In the genomic region with DNA sequence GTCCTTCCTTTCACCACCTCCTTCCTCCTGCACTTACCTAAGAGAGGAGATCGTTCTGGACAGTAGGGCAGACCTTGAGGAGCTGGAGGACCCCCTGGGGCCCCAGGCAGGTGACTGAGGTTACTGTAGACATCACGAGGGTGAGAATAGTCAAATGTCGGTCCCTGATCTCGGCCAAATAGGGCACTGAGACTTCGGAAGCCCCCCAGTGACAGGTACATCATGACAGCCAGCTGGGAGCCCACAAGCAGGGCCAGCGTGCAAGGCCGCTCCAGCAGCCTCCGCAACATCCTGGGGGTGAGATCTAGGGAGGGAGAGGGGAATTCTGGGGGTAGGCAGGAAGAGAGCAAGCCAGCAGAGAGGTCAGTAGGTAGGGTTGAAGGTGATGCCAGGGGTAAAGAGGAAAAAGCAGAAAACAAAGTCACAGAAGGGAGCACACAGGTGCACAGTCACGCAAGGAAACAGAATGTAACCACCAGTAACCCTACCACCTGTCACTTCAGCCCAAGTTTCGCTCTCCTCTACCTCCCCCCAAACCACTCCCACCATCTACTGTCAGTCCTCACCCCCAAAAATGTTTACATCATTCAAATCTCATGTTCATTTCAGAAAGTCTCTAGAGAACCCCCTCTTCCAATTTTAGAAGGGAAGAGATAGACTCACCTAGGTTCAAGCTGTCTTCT, we compare ENCODE assay signal across 8 cellular contexts. TPM values are rescaled to one million over a fixed set of nuclear protein-coding genes. Genes with fewer than 3 reads are reported as not detected.
DNase-seq lines count a peak whose midpoint lies in the region; ATAC-seq and TF ChIP-seq lines count a peak whose summit lies in the region.

No MANE protein-coding gene starts in this region.

- 86 to 90% (median 86%) methylated on average over 10 of the region's 10 CpGs for WGBS in stomach, 5 donors

- H3K9me3 Mint-ChIP-seq in T-helper 2 cell treated with Interferon-gamma antibody and Interleukin-4, amounts not matched to agents 5 μg/mL and 100 μg/mL, for 36 hours = no peaks in the 10 kb centered on the region
- H3K9me3 Mint-ChIP-seq in activated CD8-positive, alpha-beta T cell treated with anti-CD3 and anti-CD28 coated beads, Interleukin-2, amount 10 ng/mL, durations not matched to agents 7 days and 5 days (ENCODE audit: insufficient read depth) = no peaks in the 10 kb centered on the region

- peak overlapping the region; percentile 100 for H3K4me3 Mint-ChIP-seq in T-helper 2 cell treated with Interferon-gamma antibody and Interleukin-4, amounts not matched to agents 5 μg/mL and 100 μg/mL, for 36 hours
- peak overlapping the region; percentile 90 for H3K4me3 Mint-ChIP-seq in activated CD8-positive, alpha-beta T cell treated with anti-CD3 and anti-CD28 coated beads, Interleukin-2, amount 10 ng/mL, durations not matched to agents 7 days and 5 days

- CTCF ChIA-PET in activated CD8-positive, alpha-beta T cell treated with anti-CD3 and anti-CD28 coated beads, Interleukin-2, amount 10 ng/mL, durations not matched to agents 7 days and 5 days (lab: Charles Lee) = interaction anchor here (1.4 to 3.3 kb wide), 4 partner anchors 10 to 206 kb away, joined by 5 to 40 read pairs (median 8); a partner anchor contains a TSS

- H3K27me3 ChIP-seq in iPS-20b (ENCODE audit: insufficient read depth, low read length) = no peaks in the 10 kb centered on the region
- no peaks in the 10 kb centered on the region for H3K27me3 ChIP-seq in stomach

- H3K27ac Mint-ChIP-seq in T-helper 2 cell treated with Interferon-gamma antibody and Interleukin-4, amounts not matched to agents 5 μg/mL and 100 μg/mL, for 36 hours = peak overlapping the region; percentile 100
- peak overlapping the region; percentile 94 for H3K27ac Mint-ChIP-seq in activated CD8-positive, alpha-beta T cell treated with anti-CD3 and anti-CD28 coated beads, Interleukin-2, amount 10 ng/mL, durations not matched to agents 7 days and 5 days

- H3K4me3 ChIP-seq in iPS-20b (ENCODE audit: low read length) = 0 out of 2 replicates have a peak overlapping the region, but pooled peaks have one; percentile 84
- peak overlapping the region; percentile 71 to 95 (median 82) for H3K4me3 ChIP-seq in stomach

- no peak for ATAC-seq in activated CD8-positive, alpha-beta T cell treated with anti-CD3 and anti-CD28 coated beads, Interleukin-2, amount 10 ng/mL, durations not matched to agents 7 days and 5 days
- ATAC-seq in GM18873 (IDR thresholded peaks at IDR 0.05; ENCODE audit: low FRiP score, unreplicated experiment) = no peak

- peaks cover 45% of the 10 kb centered on the region for H3K36me3 ChIP-seq in iPS-20b (ENCODE audit: insufficient read depth, low read depth, low read length)
- peaks cover 31 to 51% (median 51%) of the 10 kb centered on the region in 4 donors for H3K36me3 ChIP-seq in stomach

- no peak overlapping the region for H3K9ac ChIP-seq in iPS-20b (ENCODE audit: low read depth, low read length)

- TF ChIP-seq POLR2A in stomach (IDR thresholded peaks at IDR 0.05) = no peak

- H3K27ac ChIP-seq in iPS-20b (ENCODE audit: low read length) (no peak overlapping the region), stomach (peak overlapping the region in 4 of 5 donors; percentile 91 to 96 (median 96))

- H3K9me3 ChIP-seq in iPS-20b (ENCODE audit: insufficient read depth, low read depth, low read length) (no peaks in the 10 kb centered on the region), stomach (no peaks in the 10 kb centered on the region)

- TF ChIP-seq EP300 in stomach (IDR thresholded peaks at IDR 0.05) = no peak

- H3K4me1 ChIP-seq in iPS-20b (ENCODE audit: insufficient read depth, low read length) (peaks cover 6% of the 10 kb centered on the region; the same call in 1 of the 2 replicates), stomach (peaks cover 30 to 55% (median 40%) of the 10 kb centered on the region in 4 donors)

- no peaks in the 10 kb centered on the region for H3K27me3 Mint-ChIP-seq in T-helper 2 cell treated with Interferon-gamma antibody and Interleukin-4, amounts not matched to agents 5 μg/mL and 100 μg/mL, for 36 hours (ENCODE audit: low read depth)
- no peaks in the 10 kb centered on the region for H3K27me3 Mint-ChIP-seq in activated CD8-positive, alpha-beta T cell treated with anti-CD3 and anti-CD28 coated beads, Interleukin-2, amount 10 ng/mL, durations not matched to agents 7 days and 5 days (ENCODE audit: low read depth)

- TF ChIP-seq CTCF in stomach (IDR thresholded peaks at IDR 0.05) = no peak

- POLR2A ChIA-PET in activated CD8-positive, alpha-beta T cell treated with anti-CD3 and anti-CD28 coated beads, Interleukin-2, amount 10 ng/mL, durations not matched to agents 7 days and 5 days (lab: Charles Lee) = interaction anchor here (0.7 to 2.3 kb wide), 8 partner anchors 9 to 133 kb away, joined by 3 to 46 read pairs (median 6); a partner anchor contains a TSS

- peaks cover 38% of the 10 kb centered on the region for H3K4me1 Mint-ChIP-seq in T-helper 2 cell treated with Interferon-gamma antibody and Interleukin-4, amounts not matched to agents 5 μg/mL and 100 μg/mL, for 36 hours (ENCODE audit: low read depth)
- H3K4me1 Mint-ChIP-seq in activated CD8-positive, alpha-beta T cell treated with anti-CD3 and anti-CD28 coated beads, Interleukin-2, amount 10 ng/mL, durations not matched to agents 7 days and 5 days (ENCODE audit: low read depth) = peaks cover 44% of the 10 kb centered on the region

- peaks cover 48% of the 10 kb centered on the region for H3K36me3 Mint-ChIP-seq in T-helper 2 cell treated with Interferon-gamma antibody and Interleukin-4, amounts not matched to agents 5 μg/mL and 100 μg/mL, for 36 hours (ENCODE audit: low read depth)
- peaks cover 42% of the 10 kb centered on the region for H3K36me3 Mint-ChIP-seq in activated CD8-positive, alpha-beta T cell treated with anti-CD3 and anti-CD28 coated beads, Interleukin-2, amount 10 ng/mL, durations not matched to agents 7 days and 5 days (ENCODE audit: low read depth)

- DNase-seq in T-helper 2 cell treated with Interferon-gamma antibody and Interleukin-4, amounts not matched to agents 5 μg/mL and 100 μg/mL, for 36 hours (ENCODE audit: low spot score) = no peak
- DNase-seq in T-helper 2 cell (no peak), stomach (no peak), cortex of kidney (lab: John Stamatoyannopoulos, UW) (no peak), hippocampal formation (lab: John Stamatoyannopoulos, UW) (no peak)
- DNase-seq in activated CD8-positive, alpha-beta T cell treated with anti-CD3 and anti-CD28 coated beads, Interleukin-2, amount 10 ng/mL, durations not matched to agents 7 days and 5 days = no peak

- intact Hi-C loops in stomach (cut with DNase I; ENCODE audit: low total_unique reads) = no loop called here

RNA-seq across cellular contexts. Expression of a gene that starts 1.4 kb away (rescaled TPM):
- 10 to 100 TPM; 34.2 to 37.0 TPM for total RNA-seq in activated CD8-positive, alpha-beta T cell treated with anti-CD3 and anti-CD28 coated beads, Interleukin-2, amount 10 ng/mL, durations not matched to agents 7 days and 5 days
- total RNA-seq in stomach = 10 to 100 TPM; 12.2 to 25.8 (median 17.3) TPM
- 10 to 100 TPM; 17.5 to 21.7 (median 18.8) TPM for polyA plus RNA-seq in stomach

RNA-seq across cellular contexts. Expression of a gene that starts 9.7 kb away (rescaled TPM):
- total RNA-seq in activated CD8-positive, alpha-beta T cell treated with anti-CD3 and anti-CD28 coated beads, Interleukin-2, amount 10 ng/mL, durations not matched to agents 7 days and 5 days = 10 to 100 TPM; 37.7 to 38.5 TPM
- total RNA-seq in stomach = 10 to 100 TPM in 4 of 5 donors, 1 to 10 TPM in 1; 9.5 to 52.7 (median 44.9) TPM
- 10 to 100 TPM; 16.8 to 32.0 (median 31.6) TPM for polyA plus RNA-seq in stomach

RNA-seq across cellular contexts. Expression of a gene that starts 16.6 kb away (rescaled TPM):
- 10 to 100 TPM; 29.2 to 32.0 TPM for total RNA-seq in activated CD8-positive, alpha-beta T cell treated with anti-CD3 and anti-CD28 coated beads, Interleukin-2, amount 10 ng/mL, durations not matched to agents 7 days and 5 days
- 10 to 100 TPM; 13.6 to 35.3 (median 22.9) TPM for total RNA-seq in stomach
- polyA plus RNA-seq in stomach = 10 to 100 TPM; 16.2 to 23.2 (median 16.9) TPM

RNA-seq across cellular contexts. Expression of a gene that starts 22.1 kb away (rescaled TPM):
- total RNA-seq in activated CD8-positive, alpha-beta T cell treated with anti-CD3 and anti-CD28 coated beads, Interleukin-2, amount 10 ng/mL, durations not matched to agents 7 days and 5 days = 100 to 1,000 TPM; 103 to 104 TPM
- total RNA-seq in stomach = 10 to 100 TPM in 4 of 5 donors, not detected in 1; 21.9 to 95.1 (median 33.6) TPM
- 100 to 1,000 TPM; 163 to 206 (median 203) TPM for polyA plus RNA-seq in stomach

RNA-seq across cellular contexts. Expression of a gene that starts 22.9 kb away (rescaled TPM):
- total RNA-seq in activated CD8-positive, alpha-beta T cell treated with anti-CD3 and anti-CD28 coated beads, Interleukin-2, amount 10 ng/mL, durations not matched to agents 7 days and 5 days = 1 to 10 TPM in 1 of 2 experiments, under 1 TPM in 1; 0.82 to 2.1 TPM
- total RNA-seq in stomach = 10 to 100 TPM in 2 of 5 donors, 1 to 10 TPM in 2, under 1 TPM in 1; 0.89 to 20.6 (median 2.8) TPM
- polyA plus RNA-seq in stomach = 1 to 10 TPM; 1.1 to 4.2 (median 1.4) TPM
